Comparison of ENCODE assay signal across 14 cellular contexts in the genomic region with DNA sequence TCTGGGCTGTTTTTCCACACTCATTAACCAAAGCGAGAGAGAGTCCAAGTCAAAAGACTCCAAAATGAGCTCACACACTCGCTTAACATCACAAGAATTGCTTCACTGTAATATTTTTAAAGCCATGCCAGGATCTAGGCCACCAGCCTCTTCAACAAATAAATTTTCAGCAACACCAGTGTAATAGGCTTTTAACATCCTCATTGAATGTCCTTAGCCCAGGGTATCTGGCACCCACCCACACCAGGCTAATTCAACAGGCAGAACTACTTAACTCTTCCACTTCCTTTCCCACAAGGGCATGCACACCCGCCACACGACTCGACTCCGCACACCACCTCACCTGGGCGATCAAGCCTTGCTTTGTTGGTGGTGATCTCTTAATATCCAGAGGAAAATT. TPM values are rescaled to one million over a fixed set of nuclear protein-coding genes. Genes with fewer than 3 reads are reported as not detected.
A peak's percentile ranks its signal among the peaks of the same experiment; 100 is the strongest.
DNase-seq lines count a peak whose midpoint lies in the region; ATAC-seq and TF ChIP-seq lines count a peak whose summit lies in the region.
"Had no signal": no experiment of that assay in that cellular context is flagged by ENCODE, and none has a peak within 500 bp of the region (broad histone marks: within the 10 kb centered on the region; RNA-seq: fewer than 3 reads in every experiment).

No MANE protein-coding gene starts in this region.

- peak; percentile 10 to 22 for DNase-seq in SHP77 (lab: John Stamatoyannopoulos, UW)
- no peak for DNase-seq in SHP77 treated with DMSO at 0.1 percent for 48 hours (lab: John Stamatoyannopoulos, UW)
- no peak for DNase-seq in Panc1 (ENCODE audit: low read depth, low spot score)
- no peak for DNase-seq in left lobe of liver (ENCODE audit: low spot score)
- DNase-seq in aorta: no peak
- DNase-seq in stimulated activated CD4-positive, alpha-beta T cell treated with anti-CD3 and anti-CD28 coated beads, Interleukin-1b, Interleukin-23, amount 100 ng/mL, for 48 hours: no peak
- DNase-seq in ecto neural progenitor cell (ENCODE audit: low spot score): no peak
- no peak for DNase-seq in MV-4-11 (lab: John Stamatoyannopoulos, UW)
- DNase-seq: activated CD4-positive, alpha-beta T cell treated with anti-CD3 and anti-CD28 coated beads, Interleukin-2, amount 10 ng/mL, durations not matched to agents 7 days and 5 days; dorsolateral prefrontal cortex; NCI-H1694 treated with DMSO at 0.1 percent for 48 hours; PC-3; uterus had no signal

- no peaks in the 10 kb centered on the region; the same call in 1 of the 2 replicates for H3K36me3 ChIP-seq in Panc1 (ENCODE audit: control insufficient read depth, insufficient read depth, low read length)
- no peaks in the 10 kb centered on the region for H3K36me3 ChIP-seq in aorta (ENCODE audit: control insufficient read depth in 1 of 2, insufficient read depth in 2 of 2, low read length in 1 of 2)
- H3K36me3 ChIP-seq: ascending aorta, uterus had no signal

- no peaks in the 10 kb centered on the region for H3K9me3 ChIP-seq in Panc1 (ENCODE audit: control insufficient read depth, insufficient read depth, low read depth, low read length)
- H3K9me3 ChIP-seq in aorta (ENCODE audit: control insufficient read depth, low read length): no peaks in the 10 kb centered on the region
- H3K9me3 ChIP-seq: ascending aorta, uterus had no signal

- ATAC-seq in Panc1 (no peak), left lobe of liver (peak; percentile 48), aorta (ENCODE audit: low FRiP score) (peak; percentile 53)
- ATAC-seq: PC-3 had no signal

- no TSS peak for BruUV-seq in Panc1 (replicated peaks; lab: Mats Ljungman, UMichigan)

- H3K4me1 ChIP-seq in Panc1 (ENCODE audit: control insufficient read depth, insufficient read depth, low read length) (peaks cover 75% of the 10 kb centered on the region), aorta (ENCODE audit: control insufficient read depth in 1 of 2, insufficient read depth in 2 of 2, low read length in 2 of 2) (peaks cover 3 to 7% of the 10 kb centered on the region in 2 donors)

- TF ChIP-seq CTCF in Panc1 (IDR thresholded peaks at IDR 0.05): no peak

- CTCF ChIA-PET in Panc1 (lab: Charles Lee): no interaction called here

- WGBS in aorta, 2 donors: 56 to 64% methylated on average over 7 of the region's 7 CpGs

- intact Hi-C loops in Panc1 (cut with micrococcal nuclease; ENCODE audit: unreplicated experiment): no loop called here
- intact Hi-C loops in aorta (cut with DNase I): loop anchor here in 1 of 2 donors (5.0 kb wide), 1 partner anchor 33 kb away; a partner anchor contains a TSS

- in situ Hi-C loops in Panc1 (cut with HindIII; ENCODE audit: low pct_unique_long_range_greater_than_20kb, low sequenced_read_pairs): no loop called here

- H3K4me3 ChIP-seq in Panc1 (ENCODE audit: low read depth in 2 of 2, low read length in 2 of 2): peak overlapping the region; percentile 5 to 34; a peak in 3 of 4 replicates
- no peak overlapping the region for H3K4me3 ChIP-seq in aorta (ENCODE audit: low read length in 2 of 2)
- H3K4me3 ChIP-seq: ascending aorta, dorsolateral prefrontal cortex, uterus had no signal

- POLR2A ChIA-PET in Panc1 (lab: Charles Lee): no interaction called here

- H3K27ac ChIP-seq in Panc1 (ENCODE audit: low read length) (peak overlapping the region; percentile 98), aorta (ENCODE audit: low read depth in 1 of 2, low read length in 2 of 2) (no peak overlapping the region)
- H3K27ac ChIP-seq: ascending aorta, uterus had no signal

- H3K27me3 ChIP-seq in Panc1 (ENCODE audit: control insufficient read depth, insufficient read depth, low read length) (no peaks in the 10 kb centered on the region), aorta (ENCODE audit: control insufficient read depth in 1 of 2, insufficient read depth in 2 of 2, low read length in 1 of 2) (no peaks in the 10 kb centered on the region)
- H3K27me3 ChIP-seq: ascending aorta, uterus had no signal

RNA-seq across cellular contexts. Expression of a gene that starts 34.2 kb away (rescaled TPM):
- 288 TPM for total RNA-seq in Panc1 (2021; ENCODE audit: unreplicated experiment)
- polyA plus RNA-seq in Panc1 (2012; ENCODE audit: insufficient read length): 203 TPM
- 33.4 TPM for total RNA-seq in left lobe of liver
- 100 to 1,000 TPM in 1 of 2 donors, 10 to 100 TPM in 1; 95.3 to 106 TPM for total RNA-seq in aorta
- 10 to 100 TPM; 23.5 to 41.2 TPM for polyA plus RNA-seq in aorta

Comparison
In these comparisons a context has a peak if more than half of its experiments do, and no peak if none do; other contexts are left out.
1. DNase-seq: peak in SHP77 (2 of 2); none in SHP77 treated with DMSO at 0.1 percent for 48 hours (single experiment), Panc1 (single experiment), left lobe of liver (single experiment), aorta (0 of 2), stimulated activated CD4-positive, alpha-beta T cell treated with anti-CD3 and anti-CD28 coated beads, Interleukin-1b, Interleukin-23, amount 100 ng/mL, for 48 hours (single experiment), ecto neural progenitor cell (single experiment) and MV-4-11 (single experiment).
2. H3K4me3 ChIP-seq: peak in Panc1 (2 of 2); none in aorta (0 of 2).